In the genomic region with DNA sequence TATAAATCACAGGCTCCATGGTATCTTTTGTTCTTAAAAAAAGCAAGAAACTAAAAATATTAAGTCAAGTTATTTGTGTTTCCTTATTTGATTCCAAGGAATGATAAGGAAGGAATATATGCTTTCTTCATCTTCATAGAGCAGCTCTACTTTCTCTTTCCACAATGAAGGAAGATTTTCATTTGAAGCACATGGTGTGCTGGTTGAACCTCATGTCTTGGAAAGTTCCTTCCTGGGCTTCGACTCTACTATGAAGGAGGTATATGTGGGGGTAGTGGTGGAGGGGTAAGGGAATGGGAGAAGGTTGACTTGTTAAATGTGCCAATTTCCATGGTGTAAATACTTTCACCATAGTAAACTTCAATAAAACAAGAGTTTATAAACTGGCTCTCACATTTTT, we compare ENCODE assay signal across 24 cellular contexts.
"Had no signal": no experiment of that assay in that cellular context is flagged by ENCODE, and none has a peak within 500 bp of the region (broad histone marks: within the 10 kb centered on the region; RNA-seq: fewer than 3 reads in every experiment).

No MANE protein-coding gene starts in this region.

- H3K4me2 ChIP-seq: hepatocyte had no signal

- H3K4me1 Mint-ChIP-seq: natural killer cell; nephron progenitor cell; stimulated activated effector memory CD8-positive, alpha-beta T cell treated with anti-CD3 and anti-CD28 coated beads, Interleukin-12 subunit alpha, Interleukin-12 subunit beta, amount 100 ng/mL, for 72 hours had no signal

- H3K27me3 Mint-ChIP-seq: naive B cell; stimulated activated naive CD8-positive, alpha-beta T cell treated with anti-CD3 and anti-CD28 coated beads, Interleukin-15, Interleukin-2, amounts not matched to agents 100 ng/mL and 50 ng/mL, for 24 hours; type B pancreatic cell had no signal

- H3K36me3 Mint-ChIP-seq: mesothelial cell of epicardium; naive B cell; natural killer cell; stimulated activated effector memory CD8-positive, alpha-beta T cell treated with anti-CD3 and anti-CD28 coated beads, Interleukin-12 subunit alpha, Interleukin-12 subunit beta, amount 100 ng/mL, for 72 hours; type B pancreatic cell had no signal

- H3K27me3 ChIP-seq: hepatocyte, pancreas, sigmoid colon, spleen, suprapubic skin, tibial artery, uterus had no signal

- H3K9me3 Mint-ChIP-seq: nephron progenitor cell; stimulated activated naive CD8-positive, alpha-beta T cell treated with anti-CD3 and anti-CD28 coated beads, Interleukin-15, Interleukin-2, amounts not matched to agents 100 ng/mL and 50 ng/mL, for 24 hours; type B pancreatic cell had no signal

- H3K9me3 ChIP-seq: left ventricle myocardium inferior, pancreas, prostate gland, sigmoid colon, spleen, suprapubic skin, thoracic aorta, tibial artery, uterus had no signal

- H3K27ac Mint-ChIP-seq: mesothelial cell of epicardium; naive B cell; natural killer cell; nephron progenitor cell; stimulated activated effector memory CD8-positive, alpha-beta T cell treated with anti-CD3 and anti-CD28 coated beads, Interleukin-12 subunit alpha, Interleukin-12 subunit beta, amount 100 ng/mL, for 72 hours; stimulated activated naive CD8-positive, alpha-beta T cell treated with anti-CD3 and anti-CD28 coated beads, Interleukin-15, Interleukin-2, amounts not matched to agents 100 ng/mL and 50 ng/mL, for 24 hours; type B pancreatic cell had no signal

- H3K4me3 Mint-ChIP-seq: mesothelial cell of epicardium; naive B cell; natural killer cell; nephron progenitor cell; stimulated activated effector memory CD8-positive, alpha-beta T cell treated with anti-CD3 and anti-CD28 coated beads, Interleukin-12 subunit alpha, Interleukin-12 subunit beta, amount 100 ng/mL, for 72 hours; stimulated activated naive CD8-positive, alpha-beta T cell treated with anti-CD3 and anti-CD28 coated beads, Interleukin-15, Interleukin-2, amounts not matched to agents 100 ng/mL and 50 ng/mL, for 24 hours; type B pancreatic cell had no signal

- H3K36me3 ChIP-seq: left ventricle myocardium inferior, pancreas, prostate gland, sigmoid colon, spleen, suprapubic skin, thoracic aorta, tibial artery, uterus had no signal

- H3K4me1 ChIP-seq: left ventricle myocardium inferior, pancreas, prostate gland, sigmoid colon, suprapubic skin, uterus had no signal

- H3K4me3 ChIP-seq: hepatocyte, left ventricle myocardium inferior, lung, pancreas, prostate gland, sigmoid colon, spleen, suprapubic skin, thoracic aorta, tibial artery, uterus had no signal

- H3K79me2 ChIP-seq: hepatocyte had no signal

- H2AFZ ChIP-seq: hepatocyte had no signal

- DNase-seq: islet precursor cell; left ventricle myocardium inferior; naive B cell; natural killer cell; nephron progenitor cell; pancreas; retina; right cardiac atrium; sigmoid colon; small intestine; spleen; stimulated activated CD4-positive, alpha-beta T cell treated with anti-CD3 and anti-CD28 coated beads, Interleukin-4, amount 100 ng/mL, for 24 hours; stimulated activated naive CD4-positive, alpha-beta T cell; tibial artery; uterus had no signal

- ATAC-seq: natural killer cell; pancreas; right cardiac atrium; stimulated activated effector memory CD8-positive, alpha-beta T cell treated with anti-CD3 and anti-CD28 coated beads, Interleukin-12 subunit alpha, Interleukin-12 subunit beta, amount 100 ng/mL, for 72 hours had no signal

- H3K27ac ChIP-seq: hepatocyte, left ventricle myocardium inferior, pancreas, prostate gland, sigmoid colon, spleen, suprapubic skin, thoracic aorta, tibial artery, uterus had no signal
